In genomic region chr1:161739865-161740566, GRCh38 we compare ENCODE assay signal across 10 cellular contexts. TPM values are rescaled to one million over a fixed set of nuclear protein-coding genes. Genes with fewer than 3 reads are reported as not detected.
DNase-seq lines count a peak whose midpoint lies in the region; ATAC-seq and TF ChIP-seq lines count a peak whose summit lies in the region.
"Had no signal": no experiment of that assay in that cellular context is flagged by ENCODE, and none has a peak within 500 bp of the region (broad histone marks: within the 10 kb centered on the region; RNA-seq: fewer than 3 reads in every experiment).

No MANE protein-coding gene starts in this region.

- ATAC-seq in Right ventricle myocardium superior (ENCODE audit: poor library complexity) (peak; percentile 57), HG03571 (IDR thresholded peaks at IDR 0.05; ENCODE audit: unreplicated experiment) (no peak), GM19397 (IDR thresholded peaks at IDR 0.05; ENCODE audit: unreplicated experiment) (no peak), GM18873 (IDR thresholded peaks at IDR 0.05; ENCODE audit: low FRiP score, unreplicated experiment) (no peak)
- peak; percentile 82 for ATAC-seq in stimulated activated memory B cell treated with anti-CD40 and anti-IgM and Interleukin-4, amounts not matched to agents 10 μg/mL and 1 μg/mL and 100 μg/mL, for 72 hours

- no peaks in the 10 kb centered on the region for H3K36me3 Mint-ChIP-seq in stimulated activated memory B cell treated with anti-CD40 and anti-IgM and Interleukin-4, amounts not matched to agents 10 μg/mL and 1 μg/mL and 100 μg/mL, for 72 hours

- intact Hi-C loops in Right ventricle myocardium superior (cut with DNase I) = loop anchor here (10.0 kb wide), 2 partner anchors 255 to 335 kb away; no protein-coding TSS in a partner anchor

- TF ChIP-seq POLR2A in GM19099 (IDR thresholded peaks at IDR 0.05; ENCODE audit: extremely low read depth, insufficient read length, low read depth) = peak; percentile 36

- peaks cover 67% of the 10 kb centered on the region for H3K4me1 Mint-ChIP-seq in stimulated activated memory B cell treated with anti-CD40 and anti-IgM and Interleukin-4, amounts not matched to agents 10 μg/mL and 1 μg/mL and 100 μg/mL, for 72 hours

- no peaks in the 10 kb centered on the region for H3K9me3 Mint-ChIP-seq in stimulated activated memory B cell treated with anti-CD40 and anti-IgM and Interleukin-4, amounts not matched to agents 10 μg/mL and 1 μg/mL and 100 μg/mL, for 72 hours
- H3K9me3 Mint-ChIP-seq: T-helper 1 cell treated with Interleukin-12 subunit alpha and Interleukin-12 subunit beta and Interleukin-4 antibody, amounts not matched to agents 30 μg/mL and 1 μg/mL, for 36 hours had no signal

- peak; percentile 51 for DNase-seq in NAMALWA (ENCODE audit: low spot score)
- no peak for DNase-seq in Right ventricle myocardium superior
- DNase-seq: NCI-H524 treated with DMSO at 0.1 percent for 48 hours had no signal

- peak overlapping the region; percentile 40 for H3K4me3 Mint-ChIP-seq in stimulated activated memory B cell treated with anti-CD40 and anti-IgM and Interleukin-4, amounts not matched to agents 10 μg/mL and 1 μg/mL and 100 μg/mL, for 72 hours
- H3K4me3 Mint-ChIP-seq: T-helper 1 cell treated with Interleukin-12 subunit alpha and Interleukin-12 subunit beta and Interleukin-4 antibody, amounts not matched to agents 30 μg/mL and 1 μg/mL, for 36 hours had no signal

- peak overlapping the region; percentile 94 for H3K27ac Mint-ChIP-seq in stimulated activated memory B cell treated with anti-CD40 and anti-IgM and Interleukin-4, amounts not matched to agents 10 μg/mL and 1 μg/mL and 100 μg/mL, for 72 hours

- no peaks in the 10 kb centered on the region for H3K27me3 Mint-ChIP-seq in stimulated activated memory B cell treated with anti-CD40 and anti-IgM and Interleukin-4, amounts not matched to agents 10 μg/mL and 1 μg/mL and 100 μg/mL, for 72 hours

RNA-seq across cellular contexts. Expression of gene DUSP12, which starts 9.6 kb away (rescaled TPM):
- 6.9 TPM for total RNA-seq in Right ventricle myocardium superior

RNA-seq across cellular contexts. Expression of gene FCRLB, which starts 18.7 kb away (rescaled TPM):
- 0.19 TPM for total RNA-seq in Right ventricle myocardium superior

RNA-seq across cellular contexts. Expression of gene ATF6, which starts 26.1 kb away (rescaled TPM):
- 12.2 TPM for total RNA-seq in Right ventricle myocardium superior

RNA-seq across cellular contexts. Expression of gene FCRLA, which starts 33.0 kb away (rescaled TPM):
- not detected for total RNA-seq in Right ventricle myocardium superior
- total RNA-seq: mesenteric fat pad had no signal

Comparison
In these comparisons a context has a peak if more than half of its experiments do, and no peak if none do; other contexts are left out.
1. ATAC-seq: peak in Right ventricle myocardium superior (single experiment) and stimulated activated memory B cell treated with anti-CD40 and anti-IgM and Interleukin-4, amounts not matched to agents 10 μg/mL and 1 μg/mL and 100 μg/mL, for 72 hours (single experiment); none in HG03571 (single experiment), GM19397 (single experiment) and GM18873 (single experiment).